Comparison of ENCODE assay signal across 14 cellular contexts in the genomic region with DNA sequence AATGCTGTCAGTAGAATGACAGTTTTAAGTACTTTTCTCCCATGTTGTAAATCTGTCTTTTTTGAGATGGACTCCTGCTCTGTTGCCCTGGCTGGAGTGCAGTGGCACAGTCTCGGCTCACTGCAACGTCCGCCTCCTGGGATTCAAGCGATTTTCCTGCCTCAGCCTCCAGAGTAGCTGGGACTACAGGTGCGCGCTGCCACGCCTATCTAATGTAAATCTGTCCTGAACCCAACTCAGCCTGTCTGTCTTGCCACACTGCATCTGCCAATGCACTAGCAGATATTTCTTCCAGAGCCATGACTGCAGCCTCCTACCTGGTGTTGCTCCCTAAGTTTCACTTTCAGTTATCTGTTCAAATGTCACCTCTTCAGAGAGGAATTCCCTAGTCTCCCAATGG.
DNase-seq lines count a peak whose midpoint lies in the region; ATAC-seq lines count a peak whose summit lies in the region.
"Had no signal": no experiment of that assay in that cellular context is flagged by ENCODE, and none has a peak within 500 bp of the region (broad histone marks: within the 10 kb centered on the region; RNA-seq: fewer than 3 reads in every experiment).

No MANE protein-coding gene starts in this region.

- no peak overlapping the region for H2BK120ac ChIP-seq in neuronal stem cell (ENCODE audit: low read depth, low read length)

- no peak overlapping the region for H2BK15ac ChIP-seq in neuronal stem cell (ENCODE audit: low read length)

- DNase-seq in Daoy (ENCODE audit: low read depth) (peak; percentile 2), NCI-H510A (lab: John Stamatoyannopoulos, UW) (peak; percentile 34), neuronal stem cell (ENCODE audit: low spot score) (no peak), activated gamma-delta T cell (lab: John Stamatoyannopoulos, UW) (no peak)
- no peak for DNase-seq in stimulated activated CD4-positive, alpha-beta T cell treated with anti-CD3 and anti-CD28 coated beads, Interleukin-4, amount 100 ng/mL, for 4 hours
- DNase-seq: CD4-positive, CD25-positive, alpha-beta regulatory T cell; GOT3; stimulated activated naive B cell treated with anti-CD40 and anti-IgM and Interleukin-4, amounts not matched to agents 10 μg/mL and 1 μg/mL and 100 μg/mL, for 72 hours had no signal

- peak; percentile 58 for ATAC-seq in esophagus mucosa
- ATAC-seq in GM21786 (IDR thresholded peaks at IDR 0.05; ENCODE audit: unreplicated experiment): no peak
- no peak for ATAC-seq in GM19397 (IDR thresholded peaks at IDR 0.05; ENCODE audit: unreplicated experiment)
- ATAC-seq: natural killer cell treated with Interleukin-12 subunit alpha and Interleukin-12 subunit beta and Interleukin-15 and Interleukin-18, amount 100 ng/mL, for 72 hours; stimulated activated naive B cell treated with anti-CD40 and anti-IgM and Interleukin-4, amounts not matched to agents 10 μg/mL and 1 μg/mL and 100 μg/mL, for 72 hours had no signal

- no peak overlapping the region for H3K18ac ChIP-seq in neuronal stem cell (ENCODE audit: low read length)

- H3K4me2 ChIP-seq in neuronal stem cell (ENCODE audit: insufficient read depth, low read length, poor library complexity, severe bottlenecking): no peak overlapping the region
- H3K4me2 ChIP-seq: KMS-11 had no signal

- no peaks in the 10 kb centered on the region for H3K36me3 ChIP-seq in neuronal stem cell (replicated peaks in 1 of 2; ENCODE audit: control insufficient read depth in 2 of 2, insufficient read depth in 2 of 2, low read length in 2 of 2)

- WGBS in neuronal stem cell (ENCODE audit: extremely low coverage in 2 of 2, insufficient read length in 2 of 2, insufficient replicate concordance in 1 of 2), 2 donors: no CpG with 5 or more reads among the region's 7 CpGs

- no peaks in the 10 kb centered on the region for H3K27me3 ChIP-seq in neuronal stem cell (ENCODE audit: control insufficient read depth in 3 of 3, insufficient read depth in 3 of 3, low read depth in 1 of 3, low read length in 3 of 3)

- no peak overlapping the region for H3K14ac ChIP-seq in neuronal stem cell (ENCODE audit: low read length)

- no peak overlapping the region for H2AK5ac ChIP-seq in neuronal stem cell (ENCODE audit: low read depth, low read length)

- H2BK5ac ChIP-seq in neuronal stem cell (ENCODE audit: low read length): no peak overlapping the region

- peak overlapping the region; percentile 18 for H2AFZ ChIP-seq in neuronal stem cell (ENCODE audit: low read length)

- H3K79me1 ChIP-seq in neuronal stem cell (ENCODE audit: low read depth, low read length): no peaks in the 10 kb centered on the region

- H3K4me1 ChIP-seq in neuronal stem cell (ENCODE audit: control insufficient read depth in 2 of 2, insufficient read depth in 1 of 2, low read depth in 1 of 2, low read length in 2 of 2): no peaks in the 10 kb centered on the region

- no peak overlapping the region for H2BK12ac ChIP-seq in neuronal stem cell (ENCODE audit: low read length)

- no peaks in the 10 kb centered on the region for H3K9me3 ChIP-seq in neuronal stem cell (replicated peaks in 1 of 2; ENCODE audit: control insufficient read depth in 2 of 2, insufficient read depth in 1 of 2, low read depth in 1 of 2, low read length in 2 of 2)

- H3K4me3 ChIP-seq in neuronal stem cell (ENCODE audit: low read length in 2 of 2): no peak overlapping the region

- no peak overlapping the region for H4K91ac ChIP-seq in neuronal stem cell (ENCODE audit: low read depth, low read length, poor library complexity)

- H4K8ac ChIP-seq in neuronal stem cell (ENCODE audit: low read depth, low read length): no peak overlapping the region

- H3K9ac ChIP-seq in neuronal stem cell (ENCODE audit: low read depth, low read length, poor library complexity): no peak overlapping the region
- H3K9ac ChIP-seq: KMS-11 had no signal

- H3K27ac ChIP-seq in neuronal stem cell (replicated peaks; ENCODE audit: low read length): no peak overlapping the region
- H3K27ac ChIP-seq: epithelial cell of prostate, KMS-11 had no signal

- no peak overlapping the region for H3K23ac ChIP-seq in neuronal stem cell (ENCODE audit: low read depth, low read length, poor library complexity)

- H3K4ac ChIP-seq in neuronal stem cell (ENCODE audit: low read length): no peak overlapping the region

Comparison
In these comparisons a context has a peak if more than half of its experiments do, and no peak if none do; other contexts are left out.
1. DNase-seq: peak in Daoy (single experiment) and NCI-H510A (single experiment); none in neuronal stem cell (single experiment), stimulated activated CD4-positive, alpha-beta T cell treated with anti-CD3 and anti-CD28 coated beads, Interleukin-4, amount 100 ng/mL, for 4 hours (0 of 2) and activated gamma-delta T cell (single experiment).